Comparison of ENCODE assay signal across 8 cellular contexts in genomic region chr11:100827934-100828661, GRCh38.
DNase-seq lines count a peak whose midpoint lies in the region; ATAC-seq and TF ChIP-seq lines count a peak whose summit lies in the region.

No MANE protein-coding gene starts in this region.

- H3K27ac ChIP-seq in CD4-positive, alpha-beta T cell (ENCODE audit: low read depth, low read length), result no peak overlapping the region

- CTCF ChIA-PET in CD4-positive, alpha-beta T cell (lab: Charles Lee), result no interaction called here

- ATAC-seq in GM18907 (IDR thresholded peaks at IDR 0.05; ENCODE audit: unreplicated experiment) (peak; percentile 92), HG02885 (IDR thresholded peaks at IDR 0.05; ENCODE audit: poor library complexity, unreplicated experiment) (peak; percentile 90), left lobe of liver (no peak)
- ATAC-seq in activated naive CD4-positive, alpha-beta T cell treated with anti-CD3 and anti-CD28 coated beads, Interleukin-2, amount 50 U/mL, for 72 hours, result no peak
- ATAC-seq in CD4-positive, alpha-beta T cell (ENCODE audit: poor library complexity), result no peak

- no peak overlapping the region for H3K4me3 Mint-ChIP-seq in CD4-positive, alpha-beta T cell

- TF ChIP-seq CTCF in fibroblast of mammary gland (conservative IDR thresholded peaks at IDR 0.05; ENCODE audit: control insufficient read depth, insufficient read depth, low read depth, low read length), result peak; percentile 30
- no peak for TF ChIP-seq CTCF in CD4-positive, alpha-beta T cell (IDR thresholded peaks at IDR 0.05)

- H3K27me3 Mint-ChIP-seq in CD4-positive, alpha-beta T cell, result no peaks in the 10 kb centered on the region

- no peak overlapping the region for H3K27ac Mint-ChIP-seq in activated naive CD4-positive, alpha-beta T cell treated with anti-CD3 and anti-CD28 coated beads, Interleukin-2, amount 50 U/mL, for 72 hours
- H3K27ac Mint-ChIP-seq in CD4-positive, alpha-beta T cell, result no peak overlapping the region

- POLR2A ChIA-PET in CD4-positive, alpha-beta T cell (lab: Charles Lee), result no interaction called here

- DNase-seq in NCI-H526 (lab: John Stamatoyannopoulos, UW), result peak; percentile 77 to 85
- DNase-seq in fibroblast of mammary gland (ENCODE audit: low read depth), result peak; percentile 79
- no peak for DNase-seq in activated naive CD4-positive, alpha-beta T cell treated with anti-CD3 and anti-CD28 coated beads, Interleukin-2, amount 50 U/mL, for 72 hours (ENCODE audit: low spot score in 2 of 2)
- no peak for DNase-seq in CD4-positive, alpha-beta T cell
- DNase-seq in GDM1 (lab: John Stamatoyannopoulos, UW), result no peak
- no peak for DNase-seq in left lobe of liver (ENCODE audit: low spot score)

- no peak overlapping the region for H3K4me3 ChIP-seq in fibroblast of mammary gland (ENCODE audit: control insufficient read depth, low read depth, low read length)

- H3K27me3 ChIP-seq in CD4-positive, alpha-beta T cell (ENCODE audit: control insufficient read depth, insufficient read depth, low read length), result no peaks in the 10 kb centered on the region

- intact Hi-C loops in CD4-positive, alpha-beta T cell (cut with DNase I, micrococcal nuclease), result no loop called here

- no peaks in the 10 kb centered on the region for H3K9me3 Mint-ChIP-seq in activated naive CD4-positive, alpha-beta T cell treated with anti-CD3 and anti-CD28 coated beads, Interleukin-2, amount 50 U/mL, for 72 hours
- peaks cover 2% of the 10 kb centered on the region for H3K9me3 Mint-ChIP-seq in CD4-positive, alpha-beta T cell

- H3K9me3 ChIP-seq in CD4-positive, alpha-beta T cell (ENCODE audit: control insufficient read depth, low read length), result no peaks in the 10 kb centered on the region

- H3K36me3 Mint-ChIP-seq in activated naive CD4-positive, alpha-beta T cell treated with anti-CD3 and anti-CD28 coated beads, Interleukin-2, amount 50 U/mL, for 72 hours, result no peaks in the 10 kb centered on the region
- no peaks in the 10 kb centered on the region for H3K36me3 Mint-ChIP-seq in CD4-positive, alpha-beta T cell (ENCODE audit: low read depth)

- no peaks in the 10 kb centered on the region for H3K4me1 Mint-ChIP-seq in CD4-positive, alpha-beta T cell (ENCODE audit: low read depth)

Comparison
In these comparisons a context has a peak if more than half of its experiments do, and no peak if none do; other contexts are left out.
1. ATAC-seq: peak in GM18907 (single experiment) and HG02885 (single experiment); none in activated naive CD4-positive, alpha-beta T cell treated with anti-CD3 and anti-CD28 coated beads, Interleukin-2, amount 50 U/mL, for 72 hours (0 of 2), CD4-positive, alpha-beta T cell (single experiment) and left lobe of liver (single experiment).
2. DNase-seq: peak in NCI-H526 (2 of 2) and fibroblast of mammary gland (single experiment); none in activated naive CD4-positive, alpha-beta T cell treated with anti-CD3 and anti-CD28 coated beads, Interleukin-2, amount 50 U/mL, for 72 hours (0 of 2), CD4-positive, alpha-beta T cell (0 of 10), GDM1 (single experiment) and left lobe of liver (single experiment).